ENCODE assay signal across 8 cellular contexts in genomic region chr12:52032797-52033505, GRCh38. TPM values are rescaled to one million over a fixed set of nuclear protein-coding genes. Genes with fewer than 3 reads are reported as not detected.
DNase-seq lines count a peak whose midpoint lies in the region; ATAC-seq and TF ChIP-seq lines count a peak whose summit lies in the region.

No MANE protein-coding gene starts in this region.

- H3K4me3 ChIP-seq in duodenal mucosa (ENCODE audit: low read depth in 1 of 2, low read length in 2 of 2) (peak overlapping the region; percentile 60 to 64), lung (no peak overlapping the region)

- H3K27me3 Mint-ChIP-seq in CD4-positive, alpha-beta T cell: no peaks in the 10 kb centered on the region
- H3K27me3 Mint-ChIP-seq in activated CD4-positive, alpha-beta memory T cell treated with anti-CD3 and anti-CD28 coated beads, Interleukin-2, amount 10 ng/mL, durations not matched to agents 7 days and 5 days: peaks cover 19% of the 10 kb centered on the region

- TF ChIP-seq CTCF in CD4-positive, alpha-beta T cell (IDR thresholded peaks at IDR 0.05): no peak
- TF ChIP-seq CTCF in lung (IDR thresholded peaks at IDR 0.05; ENCODE audit: control extremely low read depth, extremely low read depth): no peak

- CTCF ChIA-PET in CD4-positive, alpha-beta T cell (lab: Charles Lee): interaction anchor here (1.2 to 9.8 kb wide), 6 partner anchors 10 to 84 kb away, joined by 3 to 89 read pairs (median 6); partner anchors contain the start of genes ATG101 and NR4A1
- CTCF ChIA-PET in activated CD4-positive, alpha-beta memory T cell treated with anti-CD3 and anti-CD28 coated beads, Interleukin-2, amount 10 ng/mL, durations not matched to agents 7 days and 5 days (lab: Charles Lee): interaction anchor here (0.7 to 12.6 kb wide), 15 partner anchors 7 to 212 kb away, joined by 3 to 309 read pairs (median 5); partner anchors contain the start of genes ATG101, NR4A1 and SMIM41

- H3K4me1 Mint-ChIP-seq in CD4-positive, alpha-beta T cell (ENCODE audit: low read depth): peaks cover 33% of the 10 kb centered on the region
- H3K4me1 Mint-ChIP-seq in activated CD4-positive, alpha-beta memory T cell treated with anti-CD3 and anti-CD28 coated beads, Interleukin-2, amount 10 ng/mL, durations not matched to agents 7 days and 5 days: peaks cover 32% of the 10 kb centered on the region

- WGBS in lung, 2 donors: 0 to 1% methylated on average over 49 of the region's 49 CpGs

- H3K4me1 ChIP-seq in duodenal mucosa (ENCODE audit: control insufficient read depth in 1 of 2, insufficient read depth in 2 of 2, low read length in 2 of 2): peaks cover 23 to 29% of the 10 kb centered on the region in 2 donors
- H3K4me1 ChIP-seq in lung (ENCODE audit: control insufficient read depth in 2 of 2, insufficient read depth in 2 of 2, low read length in 2 of 2): peaks cover 8 to 13% of the 10 kb centered on the region in 2 donors

- H3K27ac Mint-ChIP-seq in CD4-positive, alpha-beta T cell: peak overlapping the region; percentile 86
- peak overlapping the region; percentile 54 for H3K27ac Mint-ChIP-seq in activated CD4-positive, alpha-beta memory T cell treated with anti-CD3 and anti-CD28 coated beads, Interleukin-2, amount 10 ng/mL, durations not matched to agents 7 days and 5 days

- H3K36me3 ChIP-seq in duodenal mucosa (ENCODE audit: control insufficient read depth in 1 of 2, insufficient read depth in 2 of 2, low read length in 2 of 2) (no peaks in the 10 kb centered on the region), lung (ENCODE audit: control insufficient read depth in 2 of 2, insufficient read depth in 2 of 2, low read length in 2 of 2) (no peaks in the 10 kb centered on the region)

- no peaks in the 10 kb centered on the region for H3K27me3 ChIP-seq in CD4-positive, alpha-beta T cell (ENCODE audit: control insufficient read depth, insufficient read depth, low read length)
- H3K27me3 ChIP-seq in duodenal mucosa (ENCODE audit: control insufficient read depth in 1 of 2, insufficient read depth in 2 of 2, low read length in 2 of 2) (no peaks in the 10 kb centered on the region), lung (ENCODE audit: control insufficient read depth, insufficient read depth) (no peaks in the 10 kb centered on the region)

- POLR2A ChIA-PET in CD4-positive, alpha-beta T cell (lab: Charles Lee): interaction anchor here (1.0 to 5.0 kb wide), 8 partner anchors 10 to 212 kb away, joined by 3 to 37 read pairs (median 7); partner anchors contain the start of genes ATG101, NR4A1 and TAMALIN
- POLR2A ChIA-PET in activated CD4-positive, alpha-beta memory T cell treated with anti-CD3 and anti-CD28 coated beads, Interleukin-2, amount 10 ng/mL, durations not matched to agents 7 days and 5 days (lab: Charles Lee): interaction anchor here (0.7 to 2.9 kb wide), 10 partner anchors 10 to 48 kb away, joined by 3 to 18 read pairs (median 3); partner anchors contain the start of genes ATG101 and NR4A1

- intact Hi-C loops in CD4-positive, alpha-beta T cell (cut with DNase I, micrococcal nuclease): loop anchor here in 1 of 2 experiments (2.0 kb wide), 1 partner anchor 38 kb away; no protein-coding TSS in a partner anchor

- no peaks in the 10 kb centered on the region for H3K9me3 ChIP-seq in CD4-positive, alpha-beta T cell (ENCODE audit: control insufficient read depth, low read length)
- no peaks in the 10 kb centered on the region for H3K9me3 ChIP-seq in duodenal mucosa (ENCODE audit: control insufficient read depth in 1 of 2, low read length in 2 of 2)
- no peaks in the 10 kb centered on the region for H3K9me3 ChIP-seq in lung (ENCODE audit: control insufficient read depth in 2 of 2, insufficient read depth in 1 of 2, low read length in 1 of 2)

- no peaks in the 10 kb centered on the region for H3K9me3 Mint-ChIP-seq in CD4-positive, alpha-beta T cell
- H3K9me3 Mint-ChIP-seq in activated CD4-positive, alpha-beta memory T cell treated with anti-CD3 and anti-CD28 coated beads, Interleukin-2, amount 10 ng/mL, durations not matched to agents 7 days and 5 days: no peaks in the 10 kb centered on the region

- peak overlapping the region; percentile 43 for H3K27ac ChIP-seq in CD4-positive, alpha-beta T cell (ENCODE audit: low read depth, low read length)
- H3K27ac ChIP-seq in duodenal mucosa (ENCODE audit: low read depth, low read length) (peak overlapping the region; percentile 80), lung (ENCODE audit: low read depth in 1 of 2, low read length in 1 of 2) (peak overlapping the region; percentile 90 to 94)

- no peaks in the 10 kb centered on the region for H3K36me3 Mint-ChIP-seq in CD4-positive, alpha-beta T cell (ENCODE audit: low read depth)
- H3K36me3 Mint-ChIP-seq in activated CD4-positive, alpha-beta memory T cell treated with anti-CD3 and anti-CD28 coated beads, Interleukin-2, amount 10 ng/mL, durations not matched to agents 7 days and 5 days (ENCODE audit: low read depth): no peaks in the 10 kb centered on the region

- ATAC-seq in CD4-positive, alpha-beta T cell (ENCODE audit: poor library complexity): peak; percentile 83
- ATAC-seq in GM19452 (IDR thresholded peaks at IDR 0.05; ENCODE audit: unreplicated experiment): peak; percentile 86
- peak; percentile 53 for ATAC-seq in HG03575 (IDR thresholded peaks at IDR 0.05; ENCODE audit: extremely low read depth, insufficient number of reproducible peaks, low FRiP score, unreplicated experiment)
- ATAC-seq in lung (ENCODE audit: insufficient read depth, low FRiP score): peak; percentile 96

- DNase-seq in CD4-positive, alpha-beta T cell: peak; percentile 59 to 87 (median 74)
- DNase-seq in NCI-H82 treated with DMSO at 0.1 percent for 48 hours (lab: John Stamatoyannopoulos, UW; ENCODE audit: unreplicated experiment) (peak; percentile 86), lung (ENCODE audit: low spot score) (peak; percentile 95)
- peak; percentile 93 for DNase-seq in activated CD4-positive, alpha-beta memory T cell treated with anti-CD3 and anti-CD28 coated beads, Interleukin-2, amount 10 ng/mL, durations not matched to agents 7 days and 5 days
- DNase-seq in stimulated activated CD4-positive, alpha-beta T cell treated with anti-CD3 and anti-CD28 coated beads, TNF-alpha, amount 100 ng/mL, for 24 hours (ENCODE audit: low read depth in 3 of 3): peak; percentile 74 to 90 (median 75)

- peak overlapping the region; percentile 79 to 83 for H3K9ac ChIP-seq in duodenal mucosa (ENCODE audit: low read depth in 1 of 2, low read length in 2 of 2)

- peak overlapping the region; percentile 80 for H3K4me3 Mint-ChIP-seq in CD4-positive, alpha-beta T cell
- peak overlapping the region; percentile 68 for H3K4me3 Mint-ChIP-seq in activated CD4-positive, alpha-beta memory T cell treated with anti-CD3 and anti-CD28 coated beads, Interleukin-2, amount 10 ng/mL, durations not matched to agents 7 days and 5 days

RNA-seq across cellular contexts. Expression of gene NR4A1, which starts 18.3 kb away (rescaled TPM):
- total RNA-seq in CD4-positive, alpha-beta T cell: 10 to 100 TPM; 67.0 to 79.2 TPM
- total RNA-seq in activated CD4-positive, alpha-beta memory T cell treated with anti-CD3 and anti-CD28 coated beads, Interleukin-2, amount 10 ng/mL, durations not matched to agents 7 days and 5 days: 10 to 100 TPM; 10.0 to 10.5 TPM
- total RNA-seq in lung: 10 to 100 TPM; 56.8 to 77.9 TPM
- polyA plus RNA-seq in lung: 10 to 100 TPM; 45.1 to 67.3 TPM

RNA-seq across cellular contexts. Expression of gene TAMALIN, which starts 26.2 kb away (rescaled TPM):
- total RNA-seq in CD4-positive, alpha-beta T cell: 100 to 1,000 TPM; 495 to 525 TPM
- total RNA-seq in activated CD4-positive, alpha-beta memory T cell treated with anti-CD3 and anti-CD28 coated beads, Interleukin-2, amount 10 ng/mL, durations not matched to agents 7 days and 5 days: 1 to 10 TPM; 5.8 to 7.4 TPM
- total RNA-seq in lung: 10 to 100 TPM; 31.4 to 84.0 TPM
- 10 to 100 TPM; 52.9 to 68.0 TPM for polyA plus RNA-seq in lung

RNA-seq across cellular contexts. Expression of gene ATG101, which starts 36.8 kb away (rescaled TPM):
- total RNA-seq in CD4-positive, alpha-beta T cell: 10 to 100 TPM; 20.6 to 20.9 TPM
- total RNA-seq in activated CD4-positive, alpha-beta memory T cell treated with anti-CD3 and anti-CD28 coated beads, Interleukin-2, amount 10 ng/mL, durations not matched to agents 7 days and 5 days: 10 to 100 TPM; 30.5 to 30.8 TPM
- 10 to 100 TPM; 22.1 to 37.2 TPM for total RNA-seq in lung
- 10 to 100 TPM; 36.2 to 64.3 TPM for polyA plus RNA-seq in lung

RNA-seq across cellular contexts. Expression of gene SMIM41, which starts 46.6 kb away (rescaled TPM):
- not detected for total RNA-seq in CD4-positive, alpha-beta T cell
- total RNA-seq in activated CD4-positive, alpha-beta memory T cell treated with anti-CD3 and anti-CD28 coated beads, Interleukin-2, amount 10 ng/mL, durations not matched to agents 7 days and 5 days: not detected
- 1 to 10 TPM; 2.2 to 6.5 TPM for total RNA-seq in lung
- 1 to 10 TPM; 1.9 to 7.6 TPM for polyA plus RNA-seq in lung

Comparison
In these comparisons a context has a peak if more than half of its experiments do, and no peak if none do; other contexts are left out.
1. RNA of gene NR4A1, which starts 18.3 kb away (total RNA-seq): 67.0 to 79.2 TPM in CD4-positive, alpha-beta T cell and 56.8 to 77.9 TPM in lung; 10.0 to 10.5 TPM in activated CD4-positive, alpha-beta memory T cell treated with anti-CD3 and anti-CD28 coated beads, Interleukin-2, amount 10 ng/mL, durations not matched to agents 7 days and 5 days; every median in the first group is over 4 times any median in the second.
2. RNA of gene TAMALIN, which starts 26.2 kb away (total RNA-seq): 495 to 525 TPM in CD4-positive, alpha-beta T cell; 31.4 to 84.0 TPM in lung and 5.8 to 7.4 TPM in activated CD4-positive, alpha-beta memory T cell treated with anti-CD3 and anti-CD28 coated beads, Interleukin-2, amount 10 ng/mL, durations not matched to agents 7 days and 5 days; every median in the first group is over 4 times any median in the second.
3. Peak in every context shown above with its lines, with median percentiles within 50 percentile points of each other: ATAC-seq, DNase-seq and H3K27ac ChIP-seq.